Comparison of ENCODE assay signal across 22 cellular contexts in genomic region chr6:34022250-34022872, GRCh38.
"Had no signal": no experiment of that assay in that cellular context is flagged by ENCODE, and none has a peak within 500 bp of the region (broad histone marks: within the 10 kb centered on the region; RNA-seq: fewer than 3 reads in every experiment).

No MANE protein-coding gene starts in this region.

- H3K36me3 ChIP-seq: cardiac muscle cell, left ventricle myocardium inferior, right lobe of liver, tibial artery, uterus had no signal

- H3K9me3 ChIP-seq: body of pancreas, right lobe of liver, tibial artery, uterus had no signal

- H3K27me3 ChIP-seq: body of pancreas, cardiac muscle cell, right lobe of liver, uterus had no signal

- DNase-seq: activated CD8-positive, alpha-beta memory T cell treated with anti-CD3 and anti-CD28 coated beads, Interleukin-2, amount 50 U/mL, for 48 hours; activated naive CD4-positive, alpha-beta T cell treated with anti-CD3 and anti-CD28 coated beads, Interleukin-2, amount 10 ng/mL, durations not matched to agents 7 days and 5 days; activated T-cell treated with anti-CD3 and anti-CD28 coated beads, Interleukin-2, amount 50 U/mL, for 48 hours; anterior cingulate cortex; effector CD4-positive, alpha-beta T cell; foreskin keratinocyte; immature natural killer cell; kidney glomerular epithelial cell; left ventricle myocardium inferior; mammary epithelial cell; right lobe of liver; stimulated activated CD4-positive, alpha-beta T cell treated with anti-CD3 and anti-CD28 coated beads, Interleukin-2, amount 100 ng/mL, for 24 hours; stimulated activated naive CD8-positive, alpha-beta T cell treated with anti-CD3 and anti-CD28 coated beads, Interleukin-15, amount 100 ng/mL, for 72 hours; T-helper 9 cell; tibial artery; uterus had no signal

- H3K36me3 Mint-ChIP-seq: activated naive CD4-positive, alpha-beta T cell treated with anti-CD3 and anti-CD28 coated beads, Interleukin-2, amount 10 ng/mL, durations not matched to agents 7 days and 5 days; immature natural killer cell; mesothelial cell of epicardium; stimulated activated effector memory CD8-positive, alpha-beta T cell treated with anti-CD3 and anti-CD28 coated beads, Interleukin-12 subunit alpha, Interleukin-12 subunit beta, amount 100 ng/mL, for 72 hours had no signal

- H3K4me3 Mint-ChIP-seq: activated naive CD4-positive, alpha-beta T cell treated with anti-CD3 and anti-CD28 coated beads, Interleukin-2, amount 10 ng/mL, durations not matched to agents 7 days and 5 days; immature natural killer cell; mesothelial cell of epicardium; stimulated activated effector memory CD8-positive, alpha-beta T cell treated with anti-CD3 and anti-CD28 coated beads, Interleukin-12 subunit alpha, Interleukin-12 subunit beta, amount 100 ng/mL, for 72 hours; stimulated activated naive CD8-positive, alpha-beta T cell treated with anti-CD3 and anti-CD28 coated beads, Interleukin-15, amount 100 ng/mL, for 72 hours; WTC11 had no signal

- H3K9me3 Mint-ChIP-seq: activated naive CD4-positive, alpha-beta T cell treated with anti-CD3 and anti-CD28 coated beads, Interleukin-2, amount 10 ng/mL, durations not matched to agents 7 days and 5 days; mesothelial cell of epicardium; stimulated activated effector memory CD8-positive, alpha-beta T cell treated with anti-CD3 and anti-CD28 coated beads, Interleukin-12 subunit alpha, Interleukin-12 subunit beta, amount 100 ng/mL, for 72 hours; stimulated activated naive CD8-positive, alpha-beta T cell treated with anti-CD3 and anti-CD28 coated beads, Interleukin-15, amount 100 ng/mL, for 72 hours had no signal

- H3K4me1 Mint-ChIP-seq: activated naive CD4-positive, alpha-beta T cell treated with anti-CD3 and anti-CD28 coated beads, Interleukin-2, amount 10 ng/mL, durations not matched to agents 7 days and 5 days; immature natural killer cell; stimulated activated effector memory CD8-positive, alpha-beta T cell treated with anti-CD3 and anti-CD28 coated beads, Interleukin-12 subunit alpha, Interleukin-12 subunit beta, amount 100 ng/mL, for 72 hours; stimulated activated naive CD8-positive, alpha-beta T cell treated with anti-CD3 and anti-CD28 coated beads, Interleukin-15, amount 100 ng/mL, for 72 hours; WTC11 had no signal

- H3K4me3 ChIP-seq: body of pancreas, cardiac muscle cell, left ventricle myocardium inferior, right lobe of liver, skin epidermis, tibial artery, uterus had no signal

- H3K27me3 Mint-ChIP-seq: stimulated activated naive CD8-positive, alpha-beta T cell treated with anti-CD3 and anti-CD28 coated beads, Interleukin-15, amount 100 ng/mL, for 72 hours had no signal

- H3K27ac Mint-ChIP-seq: activated naive CD4-positive, alpha-beta T cell treated with anti-CD3 and anti-CD28 coated beads, Interleukin-2, amount 10 ng/mL, durations not matched to agents 7 days and 5 days; mesothelial cell of epicardium; stimulated activated effector memory CD8-positive, alpha-beta T cell treated with anti-CD3 and anti-CD28 coated beads, Interleukin-12 subunit alpha, Interleukin-12 subunit beta, amount 100 ng/mL, for 72 hours; stimulated activated naive CD8-positive, alpha-beta T cell treated with anti-CD3 and anti-CD28 coated beads, Interleukin-15, amount 100 ng/mL, for 72 hours; WTC11 had no signal

- H3K4me1 ChIP-seq: body of pancreas, foreskin keratinocyte, left ventricle myocardium inferior, right lobe of liver, tibial artery, uterus had no signal

- H3K27ac ChIP-seq: body of pancreas, cardiac muscle cell, foreskin keratinocyte, left ventricle myocardium inferior, right lobe of liver, skin epidermis, tibial artery, uterus had no signal
